In genomic region chr12:53232641-53233538, GRCh38 we compare ENCODE assay signal across 8 cellular contexts. TPM values are rescaled to one million over a fixed set of nuclear protein-coding genes. Genes with fewer than 3 reads are reported as not detected.
DNase-seq lines count a peak whose midpoint lies in the region; ATAC-seq and TF ChIP-seq lines count a peak whose summit lies in the region.

No MANE protein-coding gene starts in this region.

- DNase-seq in Daoy (ENCODE audit: low read depth) (peak; percentile 37), fibroblast of pulmonary artery (ENCODE audit: low read depth) (no peak), osteocyte (ENCODE audit: extremely low spot score, unreplicated experiment) (no peak), NCI-H1105 (lab: John Stamatoyannopoulos, UW) (no peak), GOT3 (lab: John Stamatoyannopoulos, UW) (no peak)
- DNase-seq in Jurkat, Clone E6-1 (ENCODE audit: low read depth, low spot score), result no peak
- DNase-seq in activated CD8-positive, alpha-beta T cell treated with anti-CD3 and anti-CD28 coated beads, Interleukin-2, amount 10 ng/mL, durations not matched to agents 7 days and 5 days, result peak; percentile 57

- peak overlapping the region; percentile 76 for H3K27ac Mint-ChIP-seq in activated CD8-positive, alpha-beta T cell treated with anti-CD3 and anti-CD28 coated beads, Interleukin-2, amount 10 ng/mL, durations not matched to agents 7 days and 5 days
- peak overlapping the region; percentile 78 for H3K27ac Mint-ChIP-seq in osteocyte (ENCODE audit: unreplicated experiment)

- H3K4me3 ChIP-seq in Jurkat, Clone E6-1 (ENCODE audit: low read length), result peak overlapping the region; percentile 60
- peak overlapping the region; percentile 62 for H3K4me3 ChIP-seq in fibroblast of pulmonary artery (replicated peaks; ENCODE audit: low read depth, low read length)

- peak; percentile 61 for ATAC-seq in activated CD8-positive, alpha-beta T cell treated with anti-CD3 and anti-CD28 coated beads, Interleukin-2, amount 10 ng/mL, durations not matched to agents 7 days and 5 days
- no peak for ATAC-seq in HG03469 (IDR thresholded peaks at IDR 0.05; ENCODE audit: unreplicated experiment)

- H3K9me3 Mint-ChIP-seq in activated CD8-positive, alpha-beta T cell treated with anti-CD3 and anti-CD28 coated beads, Interleukin-2, amount 10 ng/mL, durations not matched to agents 7 days and 5 days (ENCODE audit: insufficient read depth), result no peaks in the 10 kb centered on the region
- no peaks in the 10 kb centered on the region for H3K9me3 Mint-ChIP-seq in osteocyte (ENCODE audit: unreplicated experiment)

- H3K36me3 Mint-ChIP-seq in activated CD8-positive, alpha-beta T cell treated with anti-CD3 and anti-CD28 coated beads, Interleukin-2, amount 10 ng/mL, durations not matched to agents 7 days and 5 days (ENCODE audit: low read depth), result no peaks in the 10 kb centered on the region
- no peaks in the 10 kb centered on the region for H3K36me3 Mint-ChIP-seq in osteocyte (ENCODE audit: unreplicated experiment)

- H3K27me3 Mint-ChIP-seq in activated CD8-positive, alpha-beta T cell treated with anti-CD3 and anti-CD28 coated beads, Interleukin-2, amount 10 ng/mL, durations not matched to agents 7 days and 5 days (ENCODE audit: low read depth), result no peaks in the 10 kb centered on the region
- peaks cover 9% of the 10 kb centered on the region for H3K27me3 Mint-ChIP-seq in osteocyte (ENCODE audit: unreplicated experiment)

- no peak for TF ChIP-seq CTCF in fibroblast of pulmonary artery (IDR thresholded peaks at IDR 0.05; ENCODE audit: low read length, missing control alignments)
- no peak for TF ChIP-seq CTCF in osteocyte (IDR thresholded peaks at IDR 0.05)

- peaks cover 67% of the 10 kb centered on the region for H3K4me1 Mint-ChIP-seq in activated CD8-positive, alpha-beta T cell treated with anti-CD3 and anti-CD28 coated beads, Interleukin-2, amount 10 ng/mL, durations not matched to agents 7 days and 5 days (ENCODE audit: low read depth)
- H3K4me1 Mint-ChIP-seq in osteocyte (ENCODE audit: unreplicated experiment), result peaks cover 54% of the 10 kb centered on the region

- POLR2A ChIA-PET in activated CD8-positive, alpha-beta T cell treated with anti-CD3 and anti-CD28 coated beads, Interleukin-2, amount 10 ng/mL, durations not matched to agents 7 days and 5 days (lab: Charles Lee), result interaction anchor here (1.0 to 3.5 kb wide), 4 partner anchors 9 to 33 kb away, joined by 3 to 11 read pairs (median 4); no protein-coding TSS in a partner anchor

- peak overlapping the region; percentile 83 for H3K4me3 Mint-ChIP-seq in activated CD8-positive, alpha-beta T cell treated with anti-CD3 and anti-CD28 coated beads, Interleukin-2, amount 10 ng/mL, durations not matched to agents 7 days and 5 days
- H3K4me3 Mint-ChIP-seq in osteocyte (ENCODE audit: unreplicated experiment), result peak overlapping the region; percentile 83

- CTCF ChIA-PET in activated CD8-positive, alpha-beta T cell treated with anti-CD3 and anti-CD28 coated beads, Interleukin-2, amount 10 ng/mL, durations not matched to agents 7 days and 5 days (lab: Charles Lee), result interaction anchor here (1.0 to 2.5 kb wide), 4 partner anchors 13 to 243 kb away, joined by 3 to 17 read pairs (median 7); no protein-coding TSS in a partner anchor

RNA-seq across cellular contexts. Expression of gene RARG, which starts 0.9 kb away (rescaled TPM):
- 3.5 and 6.2 TPM in 2 replicates for total RNA-seq in Daoy (2014; rRNA removed; shearing (Covaris generic))
- polyA plus RNA-seq in Jurkat, Clone E6-1 (2012; ENCODE audit: insufficient read depth, insufficient read length), result 8.4 TPM
- total RNA-seq in activated CD8-positive, alpha-beta T cell treated with anti-CD3 and anti-CD28 coated beads, Interleukin-2, amount 10 ng/mL, durations not matched to agents 7 days and 5 days, result 10 to 100 TPM; 44.1 to 45.9 TPM
- total RNA-seq in osteocyte, result 31.6 and 34.9 TPM in 2 replicates

RNA-seq across cellular contexts. Expression of gene ITGB7, which starts 25.8 kb away (rescaled TPM):
- total RNA-seq in Daoy (2014; rRNA removed; shearing (Covaris generic)), result 0.03 and 0.34 TPM in 2 replicates
- polyA plus RNA-seq in Jurkat, Clone E6-1 (2012; ENCODE audit: insufficient read depth, insufficient read length), result 7.0 TPM
- 100 to 1,000 TPM; 500 to 503 TPM for total RNA-seq in activated CD8-positive, alpha-beta T cell treated with anti-CD3 and anti-CD28 coated beads, Interleukin-2, amount 10 ng/mL, durations not matched to agents 7 days and 5 days
- total RNA-seq in osteocyte, result 0.83 TPM in 1 of 2 replicates, not detected in the other

RNA-seq across cellular contexts. Expression of gene ESPL1, which starts 35.2 kb away (rescaled TPM):
- 29.0 and 31.6 TPM in 2 replicates for total RNA-seq in Daoy (2014; rRNA removed; shearing (Covaris generic))
- polyA plus RNA-seq in Jurkat, Clone E6-1 (2012; ENCODE audit: insufficient read depth, insufficient read length), result 29.7 TPM
- total RNA-seq in activated CD8-positive, alpha-beta T cell treated with anti-CD3 and anti-CD28 coated beads, Interleukin-2, amount 10 ng/mL, durations not matched to agents 7 days and 5 days, result 100 to 1,000 TPM; 126 TPM
- total RNA-seq in osteocyte, result 7.6 and 8.6 TPM in 2 replicates

RNA-seq across cellular contexts. Expression of gene CSAD, which starts 52.2 kb away (rescaled TPM):
- 4.7 and 11.0 TPM in 2 replicates for total RNA-seq in Daoy (2014; rRNA removed; shearing (Covaris generic))
- polyA plus RNA-seq in Jurkat, Clone E6-1 (2012; ENCODE audit: insufficient read depth, insufficient read length), result 13.0 TPM
- 10 to 100 TPM; 15.7 to 17.0 TPM for total RNA-seq in activated CD8-positive, alpha-beta T cell treated with anti-CD3 and anti-CD28 coated beads, Interleukin-2, amount 10 ng/mL, durations not matched to agents 7 days and 5 days
- 45.0 and 47.0 TPM in 2 replicates for total RNA-seq in osteocyte

RNA-seq across cellular contexts. Expression of gene ZNF740, which starts 52.4 kb away (rescaled TPM):
- total RNA-seq in Daoy (2014; rRNA removed; shearing (Covaris generic)), result 10.9 and 12.0 TPM in 2 replicates
- 37.8 TPM for polyA plus RNA-seq in Jurkat, Clone E6-1 (2012; ENCODE audit: insufficient read depth, insufficient read length)
- 10 to 100 TPM; 28.2 to 31.4 TPM for total RNA-seq in activated CD8-positive, alpha-beta T cell treated with anti-CD3 and anti-CD28 coated beads, Interleukin-2, amount 10 ng/mL, durations not matched to agents 7 days and 5 days
- 39.6 and 55.4 TPM in 2 replicates for total RNA-seq in osteocyte

Comparison
In these comparisons a context has a peak if more than half of its experiments do, and no peak if none do; other contexts are left out.
1. DNase-seq: peak in Daoy (single experiment) and activated CD8-positive, alpha-beta T cell treated with anti-CD3 and anti-CD28 coated beads, Interleukin-2, amount 10 ng/mL, durations not matched to agents 7 days and 5 days (single experiment); none in Jurkat, Clone E6-1 (single experiment), fibroblast of pulmonary artery (single experiment), osteocyte (single experiment), NCI-H1105 (single experiment) and GOT3 (single experiment).
2. RNA of gene ITGB7, which starts 25.8 kb away (total RNA-seq): 500 to 503 TPM in activated CD8-positive, alpha-beta T cell treated with anti-CD3 and anti-CD28 coated beads, Interleukin-2, amount 10 ng/mL, durations not matched to agents 7 days and 5 days; 0.83 TPM in osteocyte and 0.03 to 0.34 TPM in Daoy; every median in the first group is over 100 times any median in the second.